In genomic region chr1:19596065-19596718, GRCh38 we compare ENCODE assay signal across 8 cellular contexts. TPM values are rescaled to one million over a fixed set of nuclear protein-coding genes. Genes with fewer than 3 reads are reported as not detected.
DNase-seq lines count a peak whose midpoint lies in the region; ATAC-seq and TF ChIP-seq lines count a peak whose summit lies in the region.

No MANE protein-coding gene starts in this region.

- no peak for TF ChIP-seq POLR2A in NB4 (IDR thresholded peaks at IDR 0.05; ENCODE audit: extremely low read depth, insufficient read length)

- H3K36me3 Mint-ChIP-seq in activated naive CD8-positive, alpha-beta T cell, result peaks cover 21% of the 10 kb centered on the region

- peaks cover 3% of the 10 kb centered on the region for H3K9me3 Mint-ChIP-seq in activated naive CD8-positive, alpha-beta T cell (ENCODE audit: low read depth)

- peak overlapping the region; percentile 89 for H3K4me2 ChIP-seq in DND-41 (ENCODE audit: insufficient read depth, low read length)
- H3K4me2 ChIP-seq in hepatocyte, result peak overlapping the region; percentile 79

- peak overlapping the region; percentile 97 for H3K9ac ChIP-seq in DND-41 (ENCODE audit: low read depth, low read length)

- TF ChIP-seq CTCF in DND-41 (IDR thresholded peaks at IDR 0.05; ENCODE audit: borderline replicate concordance, extremely low read depth, low read length, poor library complexity, severe bottlenecking) (no peak), NB4 (IDR thresholded peaks at IDR 0.05; ENCODE audit: low read depth, low read length) (no peak), hepatocyte (IDR thresholded peaks at IDR 0.05; ENCODE audit: poor library complexity) (no peak)

- no peaks in the 10 kb centered on the region for H3K9me3 ChIP-seq in DND-41 (ENCODE audit: insufficient read depth, low read length, severe bottlenecking)
- H3K9me3 ChIP-seq in hepatocyte (ENCODE audit: low read depth), result no peaks in the 10 kb centered on the region

- peak overlapping the region; percentile 99 for H3K4me3 Mint-ChIP-seq in activated naive CD8-positive, alpha-beta T cell

- peaks cover 46% of the 10 kb centered on the region for H3K79me2 ChIP-seq in DND-41 (ENCODE audit: insufficient read depth, low read length)
- H3K79me2 ChIP-seq in hepatocyte, result peaks cover 39% of the 10 kb centered on the region

- no peaks in the 10 kb centered on the region for H3K27me3 Mint-ChIP-seq in activated naive CD8-positive, alpha-beta T cell

- H3K9me2 ChIP-seq in hepatocyte (replicated peaks; ENCODE audit: insufficient read depth), result no peaks in the 10 kb centered on the region

- WGBS in hepatocyte (ENCODE audit: low lambda C conversion rate, missing lambda C conversion rate), result 3% methylated on average over 11 of the region's 11 CpGs

- H4K20me1 ChIP-seq in DND-41 (ENCODE audit: insufficient read depth, low read length) (peaks cover 13% of the 10 kb centered on the region; the same call in 1 of the 2 replicates), hepatocyte (ENCODE audit: insufficient read depth, poor library complexity, severe bottlenecking) (peaks cover 12% of the 10 kb centered on the region)

- peaks cover 44% of the 10 kb centered on the region for H3K4me1 Mint-ChIP-seq in activated naive CD8-positive, alpha-beta T cell (ENCODE audit: low read depth)

- DNase-seq in DND-41 (no peak), NB4 (ENCODE audit: low read depth) (no peak), hepatocyte (ENCODE audit: low spot score) (peak; percentile 59), skeletal muscle cell (ENCODE audit: low read depth) (no peak), NAMALWA (ENCODE audit: low spot score) (no peak)

- peaks cover 10% of the 10 kb centered on the region for H3K36me3 ChIP-seq in DND-41 (ENCODE audit: insufficient read depth, low read length)
- no peaks in the 10 kb centered on the region for H3K36me3 ChIP-seq in hepatocyte (replicated peaks; ENCODE audit: insufficient read depth, low read depth)

- peak overlapping the region; percentile 100 for H3K27ac Mint-ChIP-seq in activated naive CD8-positive, alpha-beta T cell

- H2AFZ ChIP-seq in DND-41 (ENCODE audit: low read depth, low read length) (peak overlapping the region; percentile 95), hepatocyte (peak overlapping the region; percentile 54)

- H3K4me3 ChIP-seq in DND-41 (ENCODE audit: low read depth in 1 of 2, low read length in 2 of 2) (peak overlapping the region; percentile 81 to 89; a peak in 3 of 4 replicates), NB4 (ENCODE audit: low read depth, low read length) (peak overlapping the region; percentile 59), hepatocyte (peak overlapping the region; percentile 17), skeletal muscle cell (ENCODE audit: low read depth, low read length) (peak overlapping the region; percentile 98)

- H3K27ac ChIP-seq in DND-41 (ENCODE audit: low read length), result peak overlapping the region; percentile 87
- H3K27ac ChIP-seq in hepatocyte, result peak overlapping the region; percentile 96

- H3K27me3 ChIP-seq in DND-41 (ENCODE audit: insufficient read depth, low read length, poor library complexity) (no peaks in the 10 kb centered on the region), hepatocyte (no peaks in the 10 kb centered on the region)

- ATAC-seq in DND-41 (ENCODE audit: insufficient read depth, low read depth) (no peak), GM18861 (IDR thresholded peaks at IDR 0.05; ENCODE audit: unreplicated experiment) (no peak), HG02884 (IDR thresholded peaks at IDR 0.05; ENCODE audit: unreplicated experiment) (no peak)

- peaks cover 40% of the 10 kb centered on the region for H3K4me1 ChIP-seq in DND-41 (ENCODE audit: insufficient read depth, low read length)
- peaks cover 11% of the 10 kb centered on the region for H3K4me1 ChIP-seq in hepatocyte (ENCODE audit: insufficient read depth)

RNA-seq across cellular contexts. Expression of gene NBL1, which starts 47.9 kb away (rescaled TPM):
- 16.5 and 22.3 TPM in 2 replicates for total RNA-seq in hepatocyte
- 41.3 and 46.9 TPM in 2 replicates for polyA plus RNA-seq in hepatocyte

Comparison
In these comparisons a context has a peak if more than half of its experiments do, and no peak if none do; other contexts are left out.
1. H3K4me3 ChIP-seq: peak in every context shown above with its lines; median percentile 98 in skeletal muscle cell; 85 in DND-41; 59 in NB4; 17 in hepatocyte.